1 cellular context compared by ENCODE assay signal in the genomic region with DNA sequence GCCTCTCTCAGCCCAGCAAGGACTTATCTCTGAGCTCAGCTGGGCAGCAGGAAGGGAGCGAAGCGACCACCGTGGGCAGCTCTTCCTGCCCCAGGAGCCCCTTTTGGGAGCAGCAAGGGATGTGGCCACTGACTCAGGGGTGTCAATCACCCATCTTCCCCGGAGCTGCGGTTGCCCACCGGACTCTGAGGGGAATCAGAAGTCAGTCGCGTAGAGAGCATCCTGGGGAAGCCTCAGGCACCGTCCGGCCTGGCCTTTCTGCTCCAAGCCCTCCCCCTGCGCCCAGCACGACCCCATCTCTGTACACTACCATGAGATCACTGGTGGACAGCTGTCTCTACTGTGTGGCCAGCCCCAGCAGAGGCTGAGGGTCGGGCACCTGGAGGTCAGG.
TF ChIP-seq lines count a peak whose summit lies in the region.

No MANE protein-coding gene starts in this region.

TF ChIP-seq in K562, 482 proteins besides CTCF, POLR2A, EP300 and RAD21 (continued from another document and continues in another):
- TF ChIP-seq, protein P1, sequence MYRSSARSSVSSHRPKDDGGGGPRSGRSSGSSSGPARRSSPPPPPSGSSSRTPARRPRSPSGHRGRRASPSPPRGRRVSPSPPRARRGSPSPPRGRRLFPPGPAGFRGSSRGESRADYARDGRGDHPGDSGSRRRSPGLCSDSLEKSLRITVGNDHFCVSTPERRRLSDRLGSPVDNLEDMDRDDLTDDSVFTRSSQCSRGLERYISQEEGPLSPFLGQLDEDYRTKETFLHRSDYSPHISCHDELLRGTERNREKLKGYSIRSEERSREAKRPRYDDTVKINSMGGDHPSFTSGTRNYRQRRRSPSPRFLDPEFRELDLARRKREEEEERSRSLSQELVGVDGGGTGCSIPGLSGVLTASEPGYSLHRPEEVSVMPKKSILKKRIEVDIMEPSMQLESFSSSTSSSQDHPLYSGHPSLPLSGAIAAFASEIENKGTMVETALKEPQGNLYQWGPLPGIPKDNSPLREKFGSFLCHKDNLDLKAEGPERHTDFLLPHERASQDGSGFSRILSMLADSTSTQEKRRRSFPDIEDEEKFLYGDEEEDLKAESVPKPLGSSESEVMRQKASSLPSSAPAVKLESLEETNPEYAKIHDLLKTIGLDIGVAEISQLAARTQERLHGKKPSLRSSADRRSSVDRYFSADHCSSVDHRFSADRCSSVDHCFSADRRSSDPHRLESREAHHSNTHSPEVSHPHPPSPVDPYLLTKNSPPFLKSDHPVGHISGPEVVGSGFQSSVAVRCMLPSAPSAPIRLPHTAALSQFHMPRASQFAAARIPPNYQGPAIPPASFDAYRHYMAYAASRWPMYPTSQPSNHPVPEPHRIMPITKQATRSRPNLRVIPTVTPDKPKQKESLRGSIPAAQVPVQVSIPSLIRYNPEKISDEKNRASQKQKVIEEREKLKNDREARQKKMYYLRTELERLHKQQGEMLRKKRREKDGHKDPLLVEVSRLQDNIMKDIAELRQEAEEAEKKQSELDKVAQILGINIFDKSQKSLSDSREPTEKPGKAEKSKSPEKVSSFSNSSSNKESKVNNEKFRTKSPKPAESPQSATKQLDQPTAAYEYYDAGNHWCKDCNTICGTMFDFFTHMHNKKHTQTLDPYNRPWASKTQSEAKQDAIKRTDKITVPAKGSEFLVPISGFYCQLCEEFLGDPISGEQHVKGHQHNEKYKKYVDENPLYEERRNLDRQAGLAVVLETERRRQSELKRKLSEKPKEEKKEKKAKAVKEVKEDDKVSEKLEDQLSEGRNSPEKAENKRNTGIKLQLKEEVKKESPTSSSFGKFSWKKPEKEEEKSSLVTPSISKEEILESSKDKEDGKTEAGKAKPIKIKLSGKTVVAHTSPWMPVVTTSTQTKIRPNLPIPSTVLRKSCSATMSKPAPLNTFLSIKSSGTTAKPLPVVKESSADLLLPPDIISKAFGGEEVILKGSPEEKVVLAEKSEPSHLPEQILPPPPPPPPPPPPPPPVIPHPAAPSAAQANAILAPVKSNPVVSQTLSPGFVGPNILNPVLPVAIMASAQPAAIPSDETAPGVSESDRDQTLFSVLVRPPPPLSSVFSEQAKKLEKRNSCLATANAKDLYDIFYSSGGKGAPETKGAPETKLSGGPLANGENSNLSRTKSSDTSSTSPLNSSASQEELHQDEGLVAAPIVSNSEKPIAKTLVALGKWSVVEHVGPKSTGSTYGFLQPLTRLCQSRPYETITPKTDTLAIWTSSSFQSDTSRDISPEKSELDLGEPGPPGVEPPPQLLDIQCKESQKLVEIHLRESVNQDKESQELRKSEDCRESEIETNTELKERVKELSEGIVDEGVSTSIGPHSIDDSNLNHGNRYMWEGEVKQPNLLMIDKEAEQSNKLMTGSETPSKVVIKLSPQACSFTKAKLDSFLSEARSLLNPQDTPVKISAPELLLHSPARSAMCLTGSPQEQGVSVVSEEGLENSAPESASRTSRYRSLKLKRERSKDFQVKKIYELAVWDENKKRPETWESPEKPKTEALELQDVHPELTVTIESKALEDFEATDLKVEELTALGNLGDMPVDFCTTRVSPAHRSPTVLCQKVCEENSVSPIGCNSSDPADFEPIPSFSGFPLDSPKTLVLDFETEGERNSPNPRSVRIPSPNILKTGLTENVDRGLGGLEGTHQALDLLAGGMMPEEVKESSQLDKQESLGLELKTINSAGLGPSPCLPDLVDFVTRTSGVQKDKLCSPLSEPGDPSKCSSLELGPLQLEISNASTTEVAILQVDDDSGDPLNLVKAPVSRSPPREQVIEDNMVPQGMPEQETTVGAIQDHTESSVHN (IDR thresholded peaks at IDR 0.05; ENCODE audit: borderline replicate concordance in 1 of 2, low read depth in 1 of 2) = no peak
- TF ChIP-seq, protein P2, sequence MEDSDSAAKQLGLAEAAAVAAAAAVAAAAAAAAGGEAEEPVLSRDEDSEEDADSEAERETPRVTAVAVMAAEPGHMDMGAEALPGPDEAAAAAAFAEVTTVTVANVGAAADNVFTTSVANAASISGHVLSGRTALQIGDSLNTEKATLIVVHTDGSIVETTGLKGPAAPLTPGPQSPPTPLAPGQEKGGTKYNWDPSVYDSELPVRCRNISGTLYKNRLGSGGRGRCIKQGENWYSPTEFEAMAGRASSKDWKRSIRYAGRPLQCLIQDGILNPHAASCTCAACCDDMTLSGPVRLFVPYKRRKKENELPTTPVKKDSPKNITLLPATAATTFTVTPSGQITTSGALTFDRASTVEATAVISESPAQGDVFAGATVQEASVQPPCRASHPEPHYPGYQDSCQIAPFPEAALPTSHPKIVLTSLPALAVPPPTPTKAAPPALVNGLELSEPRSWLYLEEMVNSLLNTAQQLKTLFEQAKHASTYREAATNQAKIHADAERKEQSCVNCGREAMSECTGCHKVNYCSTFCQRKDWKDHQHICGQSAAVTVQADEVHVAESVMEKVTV (CRISPR knock-in tag; IDR thresholded peaks at IDR 0.05) = no peak
- TF ChIP-seq RBM15 (IDR thresholded peaks at IDR 0.05; ENCODE audit: insufficient read depth, low read length) = no peak
- TF ChIP-seq JUND (IDR thresholded peaks at IDR 0.05; ENCODE audit: borderline replicate concordance, low read depth, low read length) = no peak
- peak; percentile 22; the same call in 1 of the 3 replicates for TF ChIP-seq JUND (tag; IDR thresholded peaks at IDR 0.05; ENCODE audit: borderline replicate concordance, low read depth, low read length)
- no peak for TF ChIP-seq GABPB2 (CRISPR knock-in tag; conservative IDR thresholded peaks at IDR 0.05)
- TF ChIP-seq CAMTA2 (CRISPR knock-in tag; conservative IDR thresholded peaks at IDR 0.05) = no peak
- TF ChIP-seq, protein P3, sequence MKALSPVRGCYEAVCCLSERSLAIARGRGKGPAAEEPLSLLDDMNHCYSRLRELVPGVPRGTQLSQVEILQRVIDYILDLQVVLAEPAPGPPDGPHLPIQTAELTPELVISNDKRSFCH (CRISPR knock-in tag; IDR thresholded peaks at IDR 0.05) = no peak
- TF ChIP-seq, protein P3 (tag; IDR thresholded peaks at IDR 0.05) = no peak; the same call in 1 of the 2 replicates
- TF ChIP-seq CBX2 (IDR thresholded peaks at IDR 0.05; ENCODE audit: insufficient read depth, low read length, poor library complexity, severe bottlenecking) = no peak
- TF ChIP-seq ETV5 (CRISPR knock-in tag; IDR thresholded peaks at IDR 0.05; ENCODE audit: low read depth) = peak; percentile 92
- TF ChIP-seq CBFB (CRISPR knock-in tag; IDR thresholded peaks at IDR 0.05) = no peak
- TF ChIP-seq, protein P4, sequence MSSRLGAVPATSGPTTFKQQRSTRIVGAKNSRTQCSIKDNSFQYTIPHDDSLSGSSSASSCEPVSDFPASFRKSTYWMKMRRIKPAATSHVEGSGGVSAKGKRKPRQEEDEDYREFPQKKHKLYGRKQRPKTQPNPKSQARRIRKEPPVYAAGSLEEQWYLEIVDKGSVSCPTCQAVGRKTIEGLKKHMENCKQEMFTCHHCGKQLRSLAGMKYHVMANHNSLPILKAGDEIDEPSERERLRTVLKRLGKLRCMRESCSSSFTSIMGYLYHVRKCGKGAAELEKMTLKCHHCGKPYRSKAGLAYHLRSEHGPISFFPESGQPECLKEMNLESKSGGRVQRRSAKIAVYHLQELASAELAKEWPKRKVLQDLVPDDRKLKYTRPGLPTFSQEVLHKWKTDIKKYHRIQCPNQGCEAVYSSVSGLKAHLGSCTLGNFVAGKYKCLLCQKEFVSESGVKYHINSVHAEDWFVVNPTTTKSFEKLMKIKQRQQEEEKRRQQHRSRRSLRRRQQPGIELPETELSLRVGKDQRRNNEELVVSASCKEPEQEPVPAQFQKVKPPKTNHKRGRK (tag; IDR thresholded peaks at IDR 0.05) = no peak
- TF ChIP-seq, protein P5, sequence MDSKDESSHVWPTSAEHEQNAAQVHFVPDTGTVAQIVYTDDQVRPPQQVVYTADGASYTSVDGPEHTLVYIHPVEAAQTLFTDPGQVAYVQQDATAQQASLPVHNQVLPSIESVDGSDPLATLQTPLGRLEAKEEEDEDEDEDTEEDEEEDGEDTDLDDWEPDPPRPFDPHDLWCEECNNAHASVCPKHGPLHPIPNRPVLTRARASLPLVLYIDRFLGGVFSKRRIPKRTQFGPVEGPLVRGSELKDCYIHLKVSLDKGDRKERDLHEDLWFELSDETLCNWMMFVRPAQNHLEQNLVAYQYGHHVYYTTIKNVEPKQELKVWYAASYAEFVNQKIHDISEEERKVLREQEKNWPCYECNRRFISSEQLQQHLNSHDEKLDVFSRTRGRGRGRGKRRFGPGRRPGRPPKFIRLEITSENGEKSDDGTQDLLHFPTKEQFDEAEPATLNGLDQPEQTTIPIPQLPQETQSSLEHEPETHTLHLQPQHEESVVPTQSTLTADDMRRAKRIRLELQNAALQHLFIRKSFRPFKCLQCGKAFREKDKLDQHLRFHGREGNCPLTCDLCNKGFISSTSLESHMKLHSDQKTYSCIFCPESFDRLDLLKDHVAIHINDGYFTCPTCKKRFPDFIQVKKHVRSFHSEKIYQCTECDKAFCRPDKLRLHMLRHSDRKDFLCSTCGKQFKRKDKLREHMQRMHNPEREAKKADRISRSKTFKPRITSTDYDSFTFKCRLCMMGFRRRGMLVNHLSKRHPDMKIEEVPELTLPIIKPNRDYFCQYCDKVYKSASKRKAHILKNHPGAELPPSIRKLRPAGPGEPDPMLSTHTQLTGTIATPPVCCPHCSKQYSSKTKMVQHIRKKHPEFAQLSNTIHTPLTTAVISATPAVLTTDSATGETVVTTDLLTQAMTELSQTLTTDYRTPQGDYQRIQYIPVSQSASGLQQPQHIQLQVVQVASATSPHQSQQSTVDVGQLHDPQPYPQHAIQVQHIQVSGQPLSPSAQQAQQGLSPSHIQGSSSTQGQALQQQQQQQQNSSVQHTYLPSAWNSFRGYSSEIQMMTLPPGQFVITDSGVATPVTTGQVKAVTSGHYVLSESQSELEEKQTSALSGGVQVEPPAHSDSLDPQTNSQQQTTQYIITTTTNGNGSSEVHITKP (IDR thresholded peaks at IDR 0.05; ENCODE audit: partially characterized antibody) = peak; percentile 8
- TF ChIP-seq TCF3 (CRISPR knock-in tag; IDR thresholded peaks at IDR 0.05) = peak; percentile 89
- 0 out of 2 replicates have a peak, but pooled peaks have one; percentile 22 for TF ChIP-seq SMARCE1 (IDR thresholded peaks at IDR 0.05)
- TF ChIP-seq, protein P6, sequence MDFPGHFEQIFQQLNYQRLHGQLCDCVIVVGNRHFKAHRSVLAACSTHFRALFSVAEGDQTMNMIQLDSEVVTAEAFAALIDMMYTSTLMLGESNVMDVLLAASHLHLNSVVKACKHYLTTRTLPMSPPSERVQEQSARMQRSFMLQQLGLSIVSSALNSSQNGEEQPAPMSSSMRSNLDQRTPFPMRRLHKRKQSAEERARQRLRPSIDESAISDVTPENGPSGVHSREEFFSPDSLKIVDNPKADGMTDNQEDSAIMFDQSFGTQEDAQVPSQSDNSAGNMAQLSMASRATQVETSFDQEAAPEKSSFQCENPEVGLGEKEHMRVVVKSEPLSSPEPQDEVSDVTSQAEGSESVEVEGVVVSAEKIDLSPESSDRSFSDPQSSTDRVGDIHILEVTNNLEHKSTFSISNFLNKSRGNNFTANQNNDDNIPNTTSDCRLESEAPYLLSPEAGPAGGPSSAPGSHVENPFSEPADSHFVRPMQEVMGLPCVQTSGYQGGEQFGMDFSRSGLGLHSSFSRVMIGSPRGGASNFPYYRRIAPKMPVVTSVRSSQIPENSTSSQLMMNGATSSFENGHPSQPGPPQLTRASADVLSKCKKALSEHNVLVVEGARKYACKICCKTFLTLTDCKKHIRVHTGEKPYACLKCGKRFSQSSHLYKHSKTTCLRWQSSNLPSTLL (IDR thresholded peaks at IDR 0.05) = no peak
- peak; percentile 38; the same call in 1 of the 2 replicates for TF ChIP-seq EGR1 (conservative IDR thresholded peaks at IDR 0.05)
- no peak for TF ChIP-seq RBM39 (optimal IDR thresholded peaks at IDR 0.05; ENCODE audit: low read depth, low read length)
- no peak for TF ChIP-seq SIN3A (IDR thresholded peaks at IDR 0.05; ENCODE audit: borderline replicate concordance in 2 of 2, control insufficient read depth in 1 of 2, low read depth in 2 of 2, low read length in 2 of 2)
- no peak for TF ChIP-seq GATAD2B (IDR thresholded peaks at IDR 0.05; ENCODE audit: borderline replicate concordance)
- no peak for TF ChIP-seq SPI1 (IDR thresholded peaks at IDR 0.05; ENCODE audit: borderline replicate concordance, low read depth, low read length)
- TF ChIP-seq, protein P7, sequence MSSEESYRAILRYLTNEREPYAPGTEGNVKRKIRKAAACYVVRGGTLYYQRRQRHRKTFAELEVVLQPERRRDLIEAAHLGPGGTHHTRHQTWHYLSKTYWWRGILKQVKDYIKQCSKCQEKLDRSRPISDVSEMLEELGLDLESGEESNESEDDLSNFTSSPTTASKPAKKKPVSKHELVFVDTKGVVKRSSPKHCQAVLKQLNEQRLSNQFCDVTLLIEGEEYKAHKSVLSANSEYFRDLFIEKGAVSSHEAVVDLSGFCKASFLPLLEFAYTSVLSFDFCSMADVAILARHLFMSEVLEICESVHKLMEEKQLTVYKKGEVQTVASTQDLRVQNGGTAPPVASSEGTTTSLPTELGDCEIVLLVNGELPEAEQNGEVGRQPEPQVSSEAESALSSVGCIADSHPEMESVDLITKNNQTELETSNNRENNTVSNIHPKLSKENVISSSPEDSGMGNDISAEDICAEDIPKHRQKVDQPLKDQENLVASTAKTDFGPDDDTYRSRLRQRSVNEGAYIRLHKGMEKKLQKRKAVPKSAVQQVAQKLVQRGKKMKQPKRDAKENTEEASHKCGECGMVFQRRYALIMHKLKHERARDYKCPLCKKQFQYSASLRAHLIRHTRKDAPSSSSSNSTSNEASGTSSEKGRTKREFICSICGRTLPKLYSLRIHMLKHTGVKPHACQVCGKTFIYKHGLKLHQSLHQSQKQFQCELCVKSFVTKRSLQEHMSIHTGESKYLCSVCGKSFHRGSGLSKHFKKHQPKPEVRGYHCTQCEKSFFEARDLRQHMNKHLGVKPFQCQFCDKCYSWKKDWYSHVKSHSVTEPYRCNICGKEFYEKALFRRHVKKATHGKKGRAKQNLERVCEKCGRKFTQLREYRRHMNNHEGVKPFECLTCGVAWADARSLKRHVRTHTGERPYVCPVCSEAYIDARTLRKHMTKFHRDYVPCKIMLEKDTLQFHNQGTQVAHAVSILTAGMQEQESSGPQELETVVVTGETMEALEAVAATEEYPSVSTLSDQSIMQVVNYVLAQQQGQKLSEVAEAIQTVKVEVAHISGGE (CRISPR knock-in tag; IDR thresholded peaks at IDR 0.05) = no peak
- TF ChIP-seq KLF10 (CRISPR knock-in tag; IDR thresholded peaks at IDR 0.05) = no peak
- TF ChIP-seq, protein P8, sequence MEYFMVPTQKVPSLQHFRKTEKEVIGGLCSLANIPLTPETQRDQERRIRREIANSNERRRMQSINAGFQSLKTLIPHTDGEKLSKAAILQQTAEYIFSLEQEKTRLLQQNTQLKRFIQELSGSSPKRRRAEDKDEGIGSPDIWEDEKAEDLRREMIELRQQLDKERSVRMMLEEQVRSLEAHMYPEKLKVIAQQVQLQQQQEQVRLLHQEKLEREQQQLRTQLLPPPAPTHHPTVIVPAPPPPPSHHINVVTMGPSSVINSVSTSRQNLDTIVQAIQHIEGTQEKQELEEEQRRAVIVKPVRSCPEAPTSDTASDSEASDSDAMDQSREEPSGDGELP (CRISPR knock-in tag; IDR thresholded peaks at IDR 0.05; ENCODE audit: borderline replicate concordance) = peak; percentile 76
- no peak for TF ChIP-seq NCOA2 (IDR thresholded peaks at IDR 0.05; ENCODE audit: partially characterized antibody in 2 of 2)
- TF ChIP-seq ELF1 (tag; IDR thresholded peaks at IDR 0.05) = no peak
- no peak for TF ChIP-seq MIER1 (IDR thresholded peaks at IDR 0.05; ENCODE audit: low read depth)
- 0 out of 4 replicates have a peak, but pooled peaks of 1 of the 2 experiments have one; percentile 5 for TF ChIP-seq TEAD1 (CRISPR knock-in tag; IDR thresholded peaks at IDR 0.05)
- TF ChIP-seq PTRF (tag; IDR thresholded peaks at IDR 0.05) = no peak
- TF ChIP-seq ZNF311 (CRISPR knock-in tag; IDR thresholded peaks at IDR 0.05) = peak; percentile 57; the same call in 1 of the 2 replicates
- 0 out of 4 replicates have a peak, but pooled peaks of 1 of the 2 experiments have one; percentile 26 for TF ChIP-seq HDAC1 (IDR thresholded peaks at IDR 0.05)
- no peak for TF ChIP-seq ASH1L (IDR thresholded peaks at IDR 0.05; ENCODE audit: borderline replicate concordance, low read depth, partially characterized antibody)
- peak; percentile 38; the same call in 1 of the 2 replicates for TF ChIP-seq ETV1 (tag; conservative IDR thresholded peaks at IDR 0.05; ENCODE audit: low read depth)
